In the genomic region with DNA sequence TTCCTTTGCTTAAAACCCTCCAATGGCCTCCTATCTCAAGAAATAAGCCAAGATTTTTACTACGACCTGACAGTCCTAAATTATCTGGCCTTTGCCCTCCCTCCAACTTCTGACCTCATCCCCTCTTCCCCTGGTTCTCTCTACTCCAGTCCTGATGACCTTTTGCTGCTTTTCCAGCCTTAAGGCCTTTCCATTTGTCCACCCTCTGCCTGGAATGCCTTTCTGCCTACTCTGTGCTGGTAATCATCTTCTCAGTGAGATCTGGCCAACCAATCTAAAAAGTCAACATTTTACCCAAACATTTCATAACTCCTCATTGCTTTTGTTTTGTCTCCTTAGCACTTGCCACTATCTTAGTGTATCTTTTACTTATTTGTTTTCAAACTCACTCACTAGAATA, we compare ENCODE assay signal across 14 cellular contexts.
DNase-seq lines count a peak whose midpoint lies in the region; ATAC-seq and TF ChIP-seq lines count a peak whose summit lies in the region.
"Had no signal": no experiment of that assay in that cellular context is flagged by ENCODE, and none has a peak within 500 bp of the region (broad histone marks: within the 10 kb centered on the region; RNA-seq: fewer than 3 reads in every experiment).

No MANE protein-coding gene starts in this region.

- H3K27ac Mint-ChIP-seq in naive B cell: peak overlapping the region in 4 of 6 donors; percentile 8 to 87 (median 53)

- no peak overlapping the region for H3K4me3 Mint-ChIP-seq in naive B cell
- H3K4me3 Mint-ChIP-seq: B cell; CD4-positive, alpha-beta memory T cell had no signal

- H3K4me1 ChIP-seq in adipocyte (ENCODE audit: control insufficient read depth, insufficient read depth, low read length) (peaks cover 17% of the 10 kb centered on the region), suprapubic skin (no peaks in the 10 kb centered on the region)

- no peak for ATAC-seq in naive B cell (ENCODE audit: low read depth in 2 of 2)
- ATAC-seq: GM12878 had no signal

- no peaks in the 10 kb centered on the region for H3K27me3 ChIP-seq in adipocyte (replicated peaks; ENCODE audit: control insufficient read depth, insufficient read depth, low read length)
- H3K27me3 ChIP-seq in suprapubic skin: no peaks in the 10 kb centered on the region

- TF ChIP-seq CTCF in fibroblast of villous mesenchyme (IDR thresholded peaks at IDR 0.05; ENCODE audit: insufficient read depth, low read depth, low read length) (no peak), suprapubic skin (IDR thresholded peaks at IDR 0.05) (no peak)

- H3K9me3 Mint-ChIP-seq in naive B cell: peaks cover 0 to 6% (median 0%) of the 10 kb centered on the region in 7 donors
- H3K9me3 Mint-ChIP-seq: CD4-positive, alpha-beta memory T cell had no signal

- no peak for TF ChIP-seq EP300 in suprapubic skin (IDR thresholded peaks at IDR 0.05)

- H3K4me1 Mint-ChIP-seq in naive B cell: peaks cover 15 to 31% (median 29%) of the 10 kb centered on the region in 3 donors

- H3K4me3 ChIP-seq in adipocyte (ENCODE audit: low read length) (no peak overlapping the region), fibroblast of villous mesenchyme (ENCODE audit: low read depth, low read length) (no peak overlapping the region), suprapubic skin (no peak overlapping the region)
- H3K4me3 ChIP-seq: GM12878 had no signal

- 96% methylated on average over 1 of the region's 1 CpG for WGBS in suprapubic skin

- peak; percentile 7 for DNase-seq in EH (ENCODE audit: low read depth)
- peak; percentile 41 for DNase-seq in adipocyte (ENCODE audit: low read depth)
- peak; percentile 8 for DNase-seq in fibroblast of villous mesenchyme (ENCODE audit: low read depth)
- DNase-seq in naive B cell: no peak
- DNase-seq in RPMI8226: no peak
- no peak for DNase-seq in suprapubic skin (ENCODE audit: low spot score in 2 of 2)
- DNase-seq in NCI-H510A (lab: John Stamatoyannopoulos, UW): no peak
- DNase-seq in activated CD4-positive, alpha-beta T cell treated with anti-CD3 and anti-CD28 coated beads for 1 hour: no peak
- DNase-seq: CD4-positive, alpha-beta memory T cell; DND-41; H7 had no signal

- no peak overlapping the region for H3K9ac ChIP-seq in adipocyte (ENCODE audit: low read length)

- H3K27me3 Mint-ChIP-seq in naive B cell: no peaks in the 10 kb centered on the region
- H3K27me3 Mint-ChIP-seq: B cell; CD4-positive, alpha-beta memory T cell had no signal

- TF ChIP-seq POLR2A in suprapubic skin (IDR thresholded peaks at IDR 0.05): no peak

- no peaks in the 10 kb centered on the region for H3K9me3 ChIP-seq in adipocyte (ENCODE audit: control insufficient read depth, low read length)
- H3K9me3 ChIP-seq in suprapubic skin: no peaks in the 10 kb centered on the region

- H3K36me3 ChIP-seq in adipocyte (ENCODE audit: control insufficient read depth, insufficient read depth, low read length, severe bottlenecking) (peaks cover 6% of the 10 kb centered on the region), suprapubic skin (no peaks in the 10 kb centered on the region)

- H3K36me3 Mint-ChIP-seq in naive B cell: peaks cover 5 to 9% of the 10 kb centered on the region in 2 donors

- no peak overlapping the region for H3K27ac ChIP-seq in suprapubic skin
- H3K27ac ChIP-seq: C4-2B had no signal

Comparison
In these comparisons a context has a peak if more than half of its experiments do, and no peak if none do; other contexts are left out.
1. DNase-seq: peak in EH (single experiment), adipocyte (single experiment) and fibroblast of villous mesenchyme (single experiment); none in naive B cell (single experiment), RPMI8226 (single experiment), suprapubic skin (0 of 2), NCI-H510A (single experiment) and activated CD4-positive, alpha-beta T cell treated with anti-CD3 and anti-CD28 coated beads for 1 hour (single experiment).